Comparison of ENCODE assay signal across 21 cellular contexts in genomic region chr17:66903781-66904180, GRCh38.
"Had no signal": no experiment of that assay in that cellular context is flagged by ENCODE, and none has a peak within 500 bp of the region (broad histone marks: within the 10 kb centered on the region; RNA-seq: fewer than 3 reads in every experiment).

No MANE protein-coding gene starts in this region.

- H3K9me3 ChIP-seq: left lung, lower lobe of right lung, pancreas, right lobe of liver, testis, tibial nerve, upper lobe of right lung, vagina had no signal

- H3K27me3 ChIP-seq: foreskin keratinocyte, pancreas, right lobe of liver, testis, tibial nerve, vagina had no signal

- DNase-seq: effector CD4-positive, alpha-beta T cell; endodermal cell; erythroblast; foreskin keratinocyte; immature natural killer cell; left lung; lower lobe of right lung; naive B cell; occipital lobe; pancreas; right lobe of liver; stimulated activated CD4-positive, alpha-beta T cell treated with anti-CD3 and anti-CD28 coated beads, Interleukin-15, amount 100 ng/mL, for 24 hours; stimulated activated CD4-positive, alpha-beta T cell treated with anti-CD3 and anti-CD28 coated beads, Interleukin-2, amount 100 ng/mL, for 24 hours; stimulated activated CD4-positive, alpha-beta T cell treated with anti-CD3 and anti-CD28 coated beads, Interleukin-4, amount 100 ng/mL, for 4 hours; stimulated activated naive B cell treated with anti-CD40 and anti-IgM and Interleukin-4, amounts not matched to agents 10 μg/mL and 1 μg/mL and 100 μg/mL, for 72 hours; stimulated activated naive CD8-positive, alpha-beta T cell treated with anti-CD3 and anti-CD28 coated beads, Interleukin-15, amount 100 ng/mL, for 72 hours; testis had no signal

- H3K4me3 ChIP-seq: coronary artery, left lung, lower lobe of right lung, pancreas, right lobe of liver, testis, tibial nerve, upper lobe of right lung, vagina had no signal

- ATAC-seq: foreskin keratinocyte; left lung; lower lobe of right lung; right lobe of liver; stimulated activated naive CD8-positive, alpha-beta T cell treated with anti-CD3 and anti-CD28 coated beads, Interleukin-15, amount 100 ng/mL, for 72 hours; upper lobe of right lung had no signal

- H3K27ac ChIP-seq: coronary artery, foreskin keratinocyte, left lung, lower lobe of right lung, right lobe of liver, testis, tibial nerve, upper lobe of right lung, vagina had no signal

- H3K4me1 ChIP-seq: right lobe of liver had no signal

- H3K36me3 ChIP-seq: left lung, lower lobe of right lung, pancreas, right lobe of liver, tibial nerve, upper lobe of right lung, vagina had no signal
